ENCODE assay signal across 1 cellular context in the genomic region with DNA sequence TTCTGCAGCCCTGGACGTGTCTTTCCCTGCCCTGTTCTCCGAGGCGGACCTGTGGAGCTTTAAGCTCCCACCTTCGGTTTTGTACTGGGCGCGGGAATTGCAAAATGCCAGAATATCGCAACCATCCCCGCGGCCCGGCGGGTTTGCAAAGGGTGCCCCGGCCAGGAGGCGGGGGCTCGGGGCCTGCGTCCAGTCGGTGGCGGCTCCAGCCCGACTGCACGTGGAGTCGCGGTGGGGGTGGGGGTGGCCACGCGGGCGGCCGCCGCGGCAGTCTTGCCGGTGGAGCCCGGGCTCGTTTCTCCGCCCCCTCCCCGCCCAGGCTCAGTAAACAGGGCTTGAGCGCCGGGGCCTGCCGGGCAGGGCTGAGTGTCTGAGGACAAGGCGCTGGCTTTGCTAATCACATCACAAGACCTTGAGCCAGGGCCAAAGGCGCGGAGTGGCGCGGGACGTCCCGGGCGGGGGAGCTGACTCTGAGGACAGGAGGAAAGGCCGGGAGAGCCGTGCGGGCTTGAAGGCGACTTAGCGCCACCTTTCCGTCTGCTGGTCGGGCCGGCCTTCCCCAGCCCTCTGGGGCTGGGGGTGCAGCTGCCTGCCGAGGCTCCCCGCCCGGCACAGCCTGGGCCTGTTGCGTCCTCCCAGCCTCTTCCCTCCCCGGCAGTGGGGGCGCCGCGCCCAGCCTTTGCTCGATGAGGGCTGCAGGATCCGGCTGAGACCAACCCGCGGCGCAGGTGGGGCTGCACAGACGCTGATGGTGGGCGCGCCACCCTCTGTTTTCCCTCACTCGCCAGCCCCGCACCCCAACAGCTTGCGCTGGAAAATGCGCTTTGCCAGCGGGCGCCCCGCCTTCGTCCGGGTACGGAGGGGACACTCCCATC.
TF ChIP-seq lines count a peak whose summit lies in the region.

No MANE protein-coding gene starts in this region.

TF ChIP-seq in HepG2, 621 proteins besides CTCF, POLR2A, EP300 and RAD21 (continued from another document and continues in another):
- TF ChIP-seq SSRP1 (CRISPR knock-in tag; IDR thresholded peaks at IDR 0.05) (no peak), ZNF850 (CRISPR knock-in tag; conservative IDR thresholded peaks at IDR 0.05) (no peak; the same call in none of the 2 replicates), SOX6 (IDR thresholded peaks at IDR 0.05) (no peak), SOX6 (CRISPR knock-in tag; IDR thresholded peaks at IDR 0.05) (peak; percentile 80), RFX1 (IDR thresholded peaks at IDR 0.05) (no peak), ZNF10 (CRISPR knock-in tag; IDR thresholded peaks at IDR 0.05; ENCODE audit: borderline replicate concordance, low read depth) (no peak), ZNF713 (CRISPR knock-in tag; IDR thresholded peaks at IDR 0.05) (peak; percentile 84), MTF2 (CRISPR knock-in tag; IDR thresholded peaks at IDR 0.05; ENCODE audit: borderline replicate concordance) (peak; percentile 60; the same call in 1 of the 2 replicates), ZMYM3 (CRISPR knock-in tag; IDR thresholded peaks at IDR 0.05) (no peak; the same call in 1 of the 2 replicates), SNAPC2 (CRISPR knock-in tag; IDR thresholded peaks at IDR 0.05) (peak; percentile 76; the same call in 1 of the 2 replicates), AGO2 (optimal IDR thresholded peaks at IDR 0.05; ENCODE audit: low read depth, low read length) (peak; percentile 100), RBFOX2 (IDR thresholded peaks at IDR 0.05; ENCODE audit: low read depth, low read length) (peak; percentile 97), STAT5B (CRISPR knock-in tag; IDR thresholded peaks at IDR 0.05) (no peak), PAWR (CRISPR knock-in tag; IDR thresholded peaks at IDR 0.05; ENCODE audit: borderline replicate concordance) (no peak; the same call in 1 of the 2 replicates), DPF2 (CRISPR knock-in tag; IDR thresholded peaks at IDR 0.05; ENCODE audit: borderline replicate concordance, low read depth) (no peak), KDM5A (IDR thresholded peaks at IDR 0.05; ENCODE audit: borderline replicate concordance, low read length) (peak; percentile 59; the same call in 1 of the 2 replicates), ARHGAP35 (CRISPR knock-in tag; IDR thresholded peaks at IDR 0.05; ENCODE audit: borderline replicate concordance) (no peak; the same call in 1 of the 2 replicates), SCMH1 (CRISPR knock-in tag; IDR thresholded peaks at IDR 0.05; ENCODE audit: borderline replicate concordance) (no peak), PRMT3 (CRISPR knock-in tag; IDR thresholded peaks at IDR 0.05; ENCODE audit: borderline replicate concordance, low read depth) (0 out of 2 replicates have a peak, but pooled peaks have one; percentile 31), ZKSCAN1 (IDR thresholded peaks at IDR 0.05; ENCODE audit: low read length) (no peak), KLF9 (CRISPR knock-in tag; IDR thresholded peaks at IDR 0.05; ENCODE audit: low read depth) (no peak), JARID2 (CRISPR knock-in tag; IDR thresholded peaks at IDR 0.05; ENCODE audit: insufficient replicate concordance) (no peak), TOE1 (CRISPR knock-in tag; IDR thresholded peaks at IDR 0.05) (no peak; the same call in none of the 2 replicates), ELF4 (CRISPR knock-in tag; IDR thresholded peaks at IDR 0.05; ENCODE audit: borderline replicate concordance) (peak; percentile 40; the same call in 1 of the 2 replicates), LCORL (IDR thresholded peaks at IDR 0.05) (no peak), LCORL (CRISPR knock-in tag; IDR thresholded peaks at IDR 0.05) (peak; percentile 93), REL (CRISPR knock-in tag; conservative IDR thresholded peaks at IDR 0.05) (peak; percentile 75; the same call in 1 of the 2 replicates), ZNF780A (CRISPR knock-in tag; IDR thresholded peaks at IDR 0.05) (peak; percentile 37; the same call in 1 of the 2 replicates), ZNF773 (CRISPR knock-in tag; IDR thresholded peaks at IDR 0.05; ENCODE audit: borderline replicate concordance) (peak; percentile 74; the same call in 1 of the 2 replicates), ZNF33A (CRISPR knock-in tag; IDR thresholded peaks at IDR 0.05; ENCODE audit: borderline replicate concordance) (no peak; the same call in 1 of the 2 replicates), ZNF607 (CRISPR knock-in tag; IDR thresholded peaks at IDR 0.05; ENCODE audit: borderline replicate concordance) (no peak; the same call in 1 of the 2 replicates), RELA (CRISPR knock-in tag; IDR thresholded peaks at IDR 0.05) (no peak), HNF4A (CRISPR knock-in tag; IDR thresholded peaks at IDR 0.05) (peak; percentile 76), RARA (CRISPR knock-in tag; IDR thresholded peaks at IDR 0.05) (peak; percentile 67), ZNF333 (CRISPR knock-in tag; IDR thresholded peaks at IDR 0.05; ENCODE audit: borderline replicate concordance) (peak; percentile 80; the same call in 1 of the 2 replicates), ZNF101 (CRISPR knock-in tag; IDR thresholded peaks at IDR 0.05; ENCODE audit: borderline replicate concordance, low read depth) (peak; percentile 89; the same call in 1 of the 2 replicates), HMGA1 (CRISPR knock-in tag; conservative IDR thresholded peaks at IDR 0.05) (no peak), PHF5A (CRISPR knock-in tag; IDR thresholded peaks at IDR 0.05; ENCODE audit: low read depth, unreplicated experiment) (no peak)
- TF ChIP-seq, protein P1, sequence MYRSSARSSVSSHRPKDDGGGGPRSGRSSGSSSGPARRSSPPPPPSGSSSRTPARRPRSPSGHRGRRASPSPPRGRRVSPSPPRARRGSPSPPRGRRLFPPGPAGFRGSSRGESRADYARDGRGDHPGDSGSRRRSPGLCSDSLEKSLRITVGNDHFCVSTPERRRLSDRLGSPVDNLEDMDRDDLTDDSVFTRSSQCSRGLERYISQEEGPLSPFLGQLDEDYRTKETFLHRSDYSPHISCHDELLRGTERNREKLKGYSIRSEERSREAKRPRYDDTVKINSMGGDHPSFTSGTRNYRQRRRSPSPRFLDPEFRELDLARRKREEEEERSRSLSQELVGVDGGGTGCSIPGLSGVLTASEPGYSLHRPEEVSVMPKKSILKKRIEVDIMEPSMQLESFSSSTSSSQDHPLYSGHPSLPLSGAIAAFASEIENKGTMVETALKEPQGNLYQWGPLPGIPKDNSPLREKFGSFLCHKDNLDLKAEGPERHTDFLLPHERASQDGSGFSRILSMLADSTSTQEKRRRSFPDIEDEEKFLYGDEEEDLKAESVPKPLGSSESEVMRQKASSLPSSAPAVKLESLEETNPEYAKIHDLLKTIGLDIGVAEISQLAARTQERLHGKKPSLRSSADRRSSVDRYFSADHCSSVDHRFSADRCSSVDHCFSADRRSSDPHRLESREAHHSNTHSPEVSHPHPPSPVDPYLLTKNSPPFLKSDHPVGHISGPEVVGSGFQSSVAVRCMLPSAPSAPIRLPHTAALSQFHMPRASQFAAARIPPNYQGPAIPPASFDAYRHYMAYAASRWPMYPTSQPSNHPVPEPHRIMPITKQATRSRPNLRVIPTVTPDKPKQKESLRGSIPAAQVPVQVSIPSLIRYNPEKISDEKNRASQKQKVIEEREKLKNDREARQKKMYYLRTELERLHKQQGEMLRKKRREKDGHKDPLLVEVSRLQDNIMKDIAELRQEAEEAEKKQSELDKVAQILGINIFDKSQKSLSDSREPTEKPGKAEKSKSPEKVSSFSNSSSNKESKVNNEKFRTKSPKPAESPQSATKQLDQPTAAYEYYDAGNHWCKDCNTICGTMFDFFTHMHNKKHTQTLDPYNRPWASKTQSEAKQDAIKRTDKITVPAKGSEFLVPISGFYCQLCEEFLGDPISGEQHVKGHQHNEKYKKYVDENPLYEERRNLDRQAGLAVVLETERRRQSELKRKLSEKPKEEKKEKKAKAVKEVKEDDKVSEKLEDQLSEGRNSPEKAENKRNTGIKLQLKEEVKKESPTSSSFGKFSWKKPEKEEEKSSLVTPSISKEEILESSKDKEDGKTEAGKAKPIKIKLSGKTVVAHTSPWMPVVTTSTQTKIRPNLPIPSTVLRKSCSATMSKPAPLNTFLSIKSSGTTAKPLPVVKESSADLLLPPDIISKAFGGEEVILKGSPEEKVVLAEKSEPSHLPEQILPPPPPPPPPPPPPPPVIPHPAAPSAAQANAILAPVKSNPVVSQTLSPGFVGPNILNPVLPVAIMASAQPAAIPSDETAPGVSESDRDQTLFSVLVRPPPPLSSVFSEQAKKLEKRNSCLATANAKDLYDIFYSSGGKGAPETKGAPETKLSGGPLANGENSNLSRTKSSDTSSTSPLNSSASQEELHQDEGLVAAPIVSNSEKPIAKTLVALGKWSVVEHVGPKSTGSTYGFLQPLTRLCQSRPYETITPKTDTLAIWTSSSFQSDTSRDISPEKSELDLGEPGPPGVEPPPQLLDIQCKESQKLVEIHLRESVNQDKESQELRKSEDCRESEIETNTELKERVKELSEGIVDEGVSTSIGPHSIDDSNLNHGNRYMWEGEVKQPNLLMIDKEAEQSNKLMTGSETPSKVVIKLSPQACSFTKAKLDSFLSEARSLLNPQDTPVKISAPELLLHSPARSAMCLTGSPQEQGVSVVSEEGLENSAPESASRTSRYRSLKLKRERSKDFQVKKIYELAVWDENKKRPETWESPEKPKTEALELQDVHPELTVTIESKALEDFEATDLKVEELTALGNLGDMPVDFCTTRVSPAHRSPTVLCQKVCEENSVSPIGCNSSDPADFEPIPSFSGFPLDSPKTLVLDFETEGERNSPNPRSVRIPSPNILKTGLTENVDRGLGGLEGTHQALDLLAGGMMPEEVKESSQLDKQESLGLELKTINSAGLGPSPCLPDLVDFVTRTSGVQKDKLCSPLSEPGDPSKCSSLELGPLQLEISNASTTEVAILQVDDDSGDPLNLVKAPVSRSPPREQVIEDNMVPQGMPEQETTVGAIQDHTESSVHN (CRISPR knock-in tag; IDR thresholded peaks at IDR 0.05), result peak; percentile 78
- TF ChIP-seq, protein P2, sequence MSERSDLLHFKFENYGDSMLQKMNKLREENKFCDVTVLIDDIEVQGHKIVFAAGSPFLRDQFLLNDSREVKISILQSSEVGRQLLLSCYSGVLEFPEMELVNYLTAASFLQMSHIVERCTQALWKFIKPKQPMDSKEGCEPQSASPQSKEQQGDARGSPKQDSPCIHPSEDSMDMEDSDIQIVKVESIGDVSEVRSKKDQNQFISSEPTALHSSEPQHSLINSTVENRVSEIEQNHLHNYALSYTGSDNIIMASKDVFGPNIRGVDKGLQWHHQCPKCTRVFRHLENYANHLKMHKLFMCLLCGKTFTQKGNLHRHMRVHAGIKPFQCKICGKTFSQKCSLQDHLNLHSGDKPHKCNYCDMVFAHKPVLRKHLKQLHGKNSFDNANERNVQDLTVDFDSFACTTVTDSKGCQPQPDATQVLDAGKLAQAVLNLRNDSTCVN (CRISPR knock-in tag; IDR thresholded peaks at IDR 0.05; ENCODE audit: borderline replicate concordance), result peak; percentile 14; the same call in 1 of the 2 replicates
- TF ChIP-seq, protein P3, sequence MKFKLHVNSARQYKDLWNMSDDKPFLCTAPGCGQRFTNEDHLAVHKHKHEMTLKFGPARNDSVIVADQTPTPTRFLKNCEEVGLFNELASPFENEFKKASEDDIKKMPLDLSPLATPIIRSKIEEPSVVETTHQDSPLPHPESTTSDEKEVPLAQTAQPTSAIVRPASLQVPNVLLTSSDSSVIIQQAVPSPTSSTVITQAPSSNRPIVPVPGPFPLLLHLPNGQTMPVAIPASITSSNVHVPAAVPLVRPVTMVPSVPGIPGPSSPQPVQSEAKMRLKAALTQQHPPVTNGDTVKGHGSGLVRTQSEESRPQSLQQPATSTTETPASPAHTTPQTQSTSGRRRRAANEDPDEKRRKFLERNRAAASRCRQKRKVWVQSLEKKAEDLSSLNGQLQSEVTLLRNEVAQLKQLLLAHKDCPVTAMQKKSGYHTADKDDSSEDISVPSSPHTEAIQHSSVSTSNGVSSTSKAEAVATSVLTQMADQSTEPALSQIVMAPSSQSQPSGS (CRISPR knock-in tag; IDR thresholded peaks at IDR 0.05), result peak; percentile 56; the same call in 1 of the 2 replicates
- TF ChIP-seq, protein P4, sequence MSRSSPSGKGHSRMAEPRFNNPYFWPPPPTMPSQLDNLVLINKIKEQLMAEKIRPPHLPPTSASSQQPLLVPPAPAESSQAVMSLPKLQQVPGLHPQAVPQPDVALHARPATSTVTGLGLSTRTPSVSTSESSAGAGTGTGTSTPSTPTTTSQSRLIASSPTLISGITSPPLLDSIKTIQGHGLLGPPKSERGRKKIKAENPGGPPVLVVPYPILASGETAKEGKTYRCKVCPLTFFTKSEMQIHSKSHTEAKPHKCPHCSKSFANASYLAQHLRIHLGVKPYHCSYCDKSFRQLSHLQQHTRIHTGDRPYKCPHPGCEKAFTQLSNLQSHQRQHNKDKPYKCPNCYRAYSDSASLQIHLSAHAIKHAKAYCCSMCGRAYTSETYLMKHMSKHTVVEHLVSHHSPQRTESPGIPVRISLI (CRISPR knock-in tag; IDR thresholded peaks at IDR 0.05; ENCODE audit: borderline replicate concordance), result no peak; the same call in 1 of the 2 replicates
- TF ChIP-seq, protein P5, sequence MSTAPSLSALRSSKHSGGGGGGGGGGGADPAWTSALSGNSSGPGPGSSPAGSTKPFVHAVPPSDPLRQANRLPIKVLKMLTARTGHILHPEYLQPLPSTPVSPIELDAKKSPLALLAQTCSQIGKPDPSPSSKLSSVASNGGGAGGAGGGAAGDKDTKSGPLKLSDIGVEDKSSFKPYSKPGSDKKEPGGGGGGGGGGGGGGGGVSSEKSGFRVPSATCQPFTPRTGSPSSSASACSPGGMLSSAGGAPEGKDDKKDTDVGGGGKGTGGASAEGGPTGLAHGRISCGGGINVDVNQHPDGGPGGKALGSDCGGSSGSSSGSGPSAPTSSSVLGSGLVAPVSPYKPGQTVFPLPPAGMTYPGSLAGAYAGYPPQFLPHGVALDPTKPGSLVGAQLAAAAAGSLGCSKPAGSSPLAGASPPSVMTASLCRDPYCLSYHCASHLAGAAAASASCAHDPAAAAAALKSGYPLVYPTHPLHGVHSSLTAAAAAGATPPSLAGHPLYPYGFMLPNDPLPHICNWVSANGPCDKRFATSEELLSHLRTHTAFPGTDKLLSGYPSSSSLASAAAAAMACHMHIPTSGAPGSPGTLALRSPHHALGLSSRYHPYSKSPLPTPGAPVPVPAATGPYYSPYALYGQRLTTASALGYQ (CRISPR knock-in tag; IDR thresholded peaks at IDR 0.05), result peak; percentile 21; the same call in 1 of the 2 replicates
- TF ChIP-seq, protein P6, sequence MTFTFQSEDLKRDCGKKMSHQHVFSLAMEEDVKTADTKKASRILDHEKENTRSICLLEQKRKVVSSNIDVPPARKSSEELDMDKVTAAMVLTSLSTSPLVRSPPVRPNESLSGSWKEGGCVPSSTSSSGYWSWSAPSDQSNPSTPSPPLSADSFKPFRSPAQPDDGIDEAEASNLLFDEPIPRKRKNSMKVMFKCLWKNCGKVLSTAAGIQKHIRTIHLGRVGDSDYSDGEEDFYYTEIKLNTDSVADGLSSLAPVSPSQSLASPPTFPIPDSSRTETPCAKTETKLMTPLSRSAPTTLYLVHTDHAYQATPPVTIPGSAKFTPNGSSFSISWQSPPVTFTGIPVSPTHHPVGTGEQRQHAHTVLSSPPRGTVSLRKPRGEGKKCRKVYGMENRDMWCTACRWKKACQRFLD (CRISPR knock-in tag; IDR thresholded peaks at IDR 0.05; ENCODE audit: borderline replicate concordance), result peak; percentile 72; the same call in 1 of the 2 replicates
